Comparison of ENCODE assay signal across 17 cellular contexts in the genomic region with DNA sequence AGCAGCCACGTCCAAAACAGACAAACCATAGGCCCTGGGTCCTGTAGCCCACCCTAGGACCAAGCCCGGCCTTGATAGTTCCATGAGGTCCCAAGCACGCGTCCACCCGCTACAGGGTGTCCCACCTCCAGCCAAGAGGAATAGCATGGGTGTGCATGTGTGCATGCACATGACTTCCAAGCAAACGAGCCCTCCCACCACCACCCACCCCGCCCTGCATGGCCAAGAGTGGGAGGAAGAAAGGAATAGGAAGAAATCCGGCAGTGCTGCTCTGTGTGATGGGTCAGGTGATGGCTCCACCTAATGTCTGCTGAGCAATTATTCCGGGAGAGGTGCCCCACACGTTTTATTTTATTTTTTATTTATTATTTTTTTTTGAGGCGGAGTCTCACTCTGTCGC.
"Had no signal": no experiment of that assay in that cellular context is flagged by ENCODE, and none has a peak within 500 bp of the region (broad histone marks: within the 10 kb centered on the region; RNA-seq: fewer than 3 reads in every experiment).

No MANE protein-coding gene starts in this region.

- H3K4me2 ChIP-seq: hepatocyte had no signal

- H3K4me3 Mint-ChIP-seq: mesothelial cell of epicardium had no signal

- H3K4me1 ChIP-seq: foreskin keratinocyte, heart left ventricle, left ventricle myocardium inferior, lower lobe of right lung had no signal

- H3K36me3 ChIP-seq: esophagus muscularis mucosa, gastroesophageal sphincter, heart left ventricle, left ventricle myocardium inferior, lower lobe of right lung had no signal

- H3K9me3 Mint-ChIP-seq: mesothelial cell of epicardium had no signal

- H2AFZ ChIP-seq: hepatocyte had no signal

- H3K9me3 ChIP-seq: esophagus muscularis mucosa, gastroesophageal sphincter, heart left ventricle, left ventricle myocardium inferior, lower lobe of right lung, mucosa of descending colon had no signal

- DNase-seq: dermis blood vessel endothelial cell; dorsolateral prefrontal cortex; effector CD4-positive, alpha-beta T cell; effector memory CD4-positive, alpha-beta T cell; foreskin keratinocyte; left colon; left ventricle myocardium inferior; lower lobe of right lung; mesenchymal stem cell had no signal

- H3K27me3 ChIP-seq: esophagus muscularis mucosa, foreskin keratinocyte, gastroesophageal sphincter, heart left ventricle, hepatocyte had no signal

- H3K27ac Mint-ChIP-seq: mesothelial cell of epicardium had no signal

- H3K27ac ChIP-seq: coronary artery, dorsolateral prefrontal cortex, esophagus muscularis mucosa, foreskin keratinocyte, gastroesophageal sphincter, heart left ventricle, hepatocyte, left ventricle myocardium inferior, lower lobe of right lung had no signal

- H3K4me3 ChIP-seq: coronary artery, dorsolateral prefrontal cortex, esophagus muscularis mucosa, gastroesophageal sphincter, heart left ventricle, hepatocyte, left ventricle myocardium inferior, lower lobe of right lung, mucosa of descending colon had no signal

- H3K36me3 Mint-ChIP-seq: mesothelial cell of epicardium had no signal

- ATAC-seq: foreskin keratinocyte, gastroesophageal sphincter, heart left ventricle, left colon, left lobe of liver, lower lobe of right lung, mucosa of descending colon had no signal
